ENCODE assay signal across 15 cellular contexts in genomic region chr3:63364909-63365308, GRCh38.
DNase-seq lines count a peak whose midpoint lies in the region; ATAC-seq and TF ChIP-seq lines count a peak whose summit lies in the region.
"Had no signal": no experiment of that assay in that cellular context is flagged by ENCODE, and none has a peak within 500 bp of the region (broad histone marks: within the 10 kb centered on the region; RNA-seq: fewer than 3 reads in every experiment).

No MANE protein-coding gene starts in this region.

- H3K36me3 ChIP-seq in GM23338 (ENCODE audit: insufficient read depth) (no peaks in the 10 kb centered on the region), trophoblast cell (ENCODE audit: control insufficient read depth in 1 of 2, insufficient read depth in 2 of 2, low read length in 2 of 2) (no peaks in the 10 kb centered on the region)
- H3K36me3 ChIP-seq: MG63, right atrium auricular region had no signal

- ATAC-seq in GM23338: peak; percentile 94
- peak; percentile 47; the same call in 2 of the 3 replicates for ATAC-seq in SK-N-SH treated with all-trans-retinoic acid at 6 μM for 48 hours
- ATAC-seq: activated naive CD4-positive, alpha-beta T cell treated with anti-CD3 and anti-CD28 coated beads, Interleukin-2, amount 50 U/mL, for 72 hours; left lobe of liver had no signal

- H2AFZ ChIP-seq in GM23338: no peak overlapping the region
- H2AFZ ChIP-seq in trophoblast cell (ENCODE audit: insufficient read depth, low read length, poor library complexity): no peak overlapping the region

- H3K36me3 Mint-ChIP-seq in GM23338 (ENCODE audit: low read depth): no peaks in the 10 kb centered on the region
- H3K36me3 Mint-ChIP-seq in activated CD4-positive, alpha-beta memory T cell treated with anti-CD3 and anti-CD28 coated beads, Interleukin-2, amount 10 ng/mL, durations not matched to agents 7 days and 5 days (ENCODE audit: low read depth): no peaks in the 10 kb centered on the region
- H3K36me3 Mint-ChIP-seq: activated naive CD4-positive, alpha-beta T cell treated with anti-CD3 and anti-CD28 coated beads, Interleukin-2, amount 50 U/mL, for 72 hours; CD4-positive, alpha-beta memory T cell had no signal

- H3K9me3 ChIP-seq in trophoblast cell (ENCODE audit: insufficient read depth, low read depth, low read length): no peaks in the 10 kb centered on the region
- H3K9me3 ChIP-seq: MG63, right atrium auricular region had no signal

- POLR2A ChIA-PET in activated CD4-positive, alpha-beta memory T cell treated with anti-CD3 and anti-CD28 coated beads, Interleukin-2, amount 10 ng/mL, durations not matched to agents 7 days and 5 days (lab: Charles Lee): no interaction called here

- H2BK120ac ChIP-seq in trophoblast cell (ENCODE audit: insufficient read depth, low read length, poor library complexity): no peak overlapping the region

- H3K4ac ChIP-seq in trophoblast cell (ENCODE audit: low read depth, low read length): no peak overlapping the region

- H3K27me3 Mint-ChIP-seq in GM23338 (ENCODE audit: insufficient read depth, low read depth, poor library complexity): no peaks in the 10 kb centered on the region
- no peaks in the 10 kb centered on the region for H3K27me3 Mint-ChIP-seq in activated CD4-positive, alpha-beta memory T cell treated with anti-CD3 and anti-CD28 coated beads, Interleukin-2, amount 10 ng/mL, durations not matched to agents 7 days and 5 days

- H3K14ac ChIP-seq in trophoblast cell (ENCODE audit: low read length): no peak overlapping the region

- H3K9me3 Mint-ChIP-seq in GM23338: no peaks in the 10 kb centered on the region
- no peaks in the 10 kb centered on the region for H3K9me3 Mint-ChIP-seq in activated CD4-positive, alpha-beta memory T cell treated with anti-CD3 and anti-CD28 coated beads, Interleukin-2, amount 10 ng/mL, durations not matched to agents 7 days and 5 days

- H3K27ac ChIP-seq in GM23338 (ENCODE audit: low read depth) (no peak overlapping the region), trophoblast cell (ENCODE audit: low read depth, low read length) (no peak overlapping the region)
- H3K27ac ChIP-seq: right atrium auricular region had no signal

- H3K4me2 ChIP-seq in GM23338 (no peak overlapping the region), trophoblast cell (ENCODE audit: low read length) (no peak overlapping the region)

- no peaks in the 10 kb centered on the region for H4K20me1 ChIP-seq in GM23338 (replicated peaks; ENCODE audit: insufficient read depth)

- H3K4me3 Mint-ChIP-seq in GM23338: no peak overlapping the region
- no peak overlapping the region for H3K4me3 Mint-ChIP-seq in activated CD4-positive, alpha-beta memory T cell treated with anti-CD3 and anti-CD28 coated beads, Interleukin-2, amount 10 ng/mL, durations not matched to agents 7 days and 5 days
- H3K4me3 Mint-ChIP-seq: CD4-positive, alpha-beta memory T cell had no signal

- H3K9me2 ChIP-seq in GM23338 (ENCODE audit: insufficient read depth): no peaks in the 10 kb centered on the region

- H3K9ac ChIP-seq in trophoblast cell (ENCODE audit: low read length): no peak overlapping the region

- peak; percentile 14 for TF ChIP-seq CTCF in AG09309 (IDR thresholded peaks at IDR 0.05; ENCODE audit: control insufficient read depth, insufficient read depth, low read depth, low read length, missing control alignments)
- peak; percentile 78 to 82 for TF ChIP-seq CTCF in GM23338 (conservative IDR thresholded peaks at IDR 0.05; ENCODE audit: low read depth in 2 of 2)

- no peak for DNase-seq in AG09309 (ENCODE audit: low read depth)
- peak; percentile 74 for DNase-seq in GM23338 (ENCODE audit: low spot score)
- peak; percentile 41 for DNase-seq in iPS-NIHi7 (ENCODE audit: extremely low spot score)
- no peak for DNase-seq in GM03348 (ENCODE audit: low spot score)
- no peak for DNase-seq in OCI-M1 (lab: John Stamatoyannopoulos, UW)
- DNase-seq in activated CD4-positive, alpha-beta memory T cell treated with anti-CD3 and anti-CD28 coated beads, Interleukin-2, amount 10 ng/mL, durations not matched to agents 7 days and 5 days: no peak
- DNase-seq in trophoblast cell: no peak
- DNase-seq: activated CD4-positive, alpha-beta T cell treated with anti-CD3 and anti-CD28 coated beads, Interleukin-2, amount 50 U/mL, for 1 hour; CD4-positive, alpha-beta memory T cell; MG63; stimulated activated CD8-positive, alpha-beta memory T cell treated with anti-CD3 and anti-CD28 coated beads, Interleukin-4, amount 100 ng/mL, for 48 hours had no signal

- H3K4me1 Mint-ChIP-seq in GM23338: peaks cover 7% of the 10 kb centered on the region; the same call in 2 of the 3 replicates
- no peaks in the 10 kb centered on the region for H3K4me1 Mint-ChIP-seq in activated CD4-positive, alpha-beta memory T cell treated with anti-CD3 and anti-CD28 coated beads, Interleukin-2, amount 10 ng/mL, durations not matched to agents 7 days and 5 days
- H3K4me1 Mint-ChIP-seq: CD4-positive, alpha-beta memory T cell had no signal

- H4K12ac ChIP-seq in trophoblast cell (ENCODE audit: low read depth, low read length): no peak overlapping the region

- no CpG with 5 or more reads among the region's 2 CpGs for WGBS in trophoblast cell (ENCODE audit: extremely low coverage, insufficient coverage, insufficient read length)

- no peak overlapping the region for H4K91ac ChIP-seq in trophoblast cell (ENCODE audit: low read depth, low read length)

- H3F3A ChIP-seq in GM23338 (replicated peaks; ENCODE audit: low read depth): no peaks in the 10 kb centered on the region

- H3K79me2 ChIP-seq in GM23338 (replicated peaks; ENCODE audit: insufficient read depth) (no peaks in the 10 kb centered on the region), trophoblast cell (ENCODE audit: control insufficient read depth, insufficient read depth, low read length, poor library complexity) (no peaks in the 10 kb centered on the region)

- H2BK5ac ChIP-seq in trophoblast cell (ENCODE audit: low read depth, low read length, poor library complexity): no peak overlapping the region

- H3K18ac ChIP-seq in trophoblast cell (ENCODE audit: low read length): no peak overlapping the region

- no peaks in the 10 kb centered on the region for H3K79me1 ChIP-seq in trophoblast cell (ENCODE audit: low read length)

- no peak overlapping the region for H3K23ac ChIP-seq in trophoblast cell (ENCODE audit: low read length)

- no peaks in the 10 kb centered on the region for H3K4me1 ChIP-seq in GM23338 (ENCODE audit: insufficient read depth)
- H3K4me1 ChIP-seq in trophoblast cell (ENCODE audit: control insufficient read depth in 1 of 2, insufficient read depth in 2 of 2, low read length in 2 of 2): no peaks in the 10 kb centered on the region
- H3K4me1 ChIP-seq: right atrium auricular region had no signal

- H3K27ac Mint-ChIP-seq in GM23338: no peak overlapping the region
- H3K27ac Mint-ChIP-seq in activated CD4-positive, alpha-beta memory T cell treated with anti-CD3 and anti-CD28 coated beads, Interleukin-2, amount 10 ng/mL, durations not matched to agents 7 days and 5 days: no peak overlapping the region
- H3K27ac Mint-ChIP-seq: activated naive CD4-positive, alpha-beta T cell treated with anti-CD3 and anti-CD28 coated beads, Interleukin-2, amount 50 U/mL, for 72 hours had no signal

- H3K27me3 ChIP-seq in GM23338 (ENCODE audit: insufficient read depth) (no peaks in the 10 kb centered on the region), trophoblast cell (ENCODE audit: insufficient read depth, low read length) (no peaks in the 10 kb centered on the region)
- H3K27me3 ChIP-seq: MG63, right atrium auricular region had no signal

- H4K8ac ChIP-seq in trophoblast cell (ENCODE audit: low read depth, low read length): no peak overlapping the region

- H3K4me3 ChIP-seq in AG09309 (ENCODE audit: control insufficient read depth, low read depth, low read length) (no peak overlapping the region), GM23338 (no peak overlapping the region), trophoblast cell (ENCODE audit: low read depth, low read length) (no peak overlapping the region)
- H3K4me3 ChIP-seq: MG63, right atrium auricular region had no signal

- H2BK12ac ChIP-seq in trophoblast cell (ENCODE audit: low read length): no peak overlapping the region

- CTCF ChIA-PET in activated CD4-positive, alpha-beta memory T cell treated with anti-CD3 and anti-CD28 coated beads, Interleukin-2, amount 10 ng/mL, durations not matched to agents 7 days and 5 days (lab: Charles Lee): no interaction called here

- H2AK5ac ChIP-seq in trophoblast cell (ENCODE audit: low read length): no peak overlapping the region

TF ChIP-seq in SK-N-SH treated with all-trans-retinoic acid at 6 μM for 48 hours, 23 proteins besides CTCF, POLR2A, EP300 and RAD21:
- TF ChIP-seq SNAI2 (CRISPR knock-in tag; IDR thresholded peaks at IDR 0.05): no peak
- TF ChIP-seq TCF4 (CRISPR knock-in tag; IDR thresholded peaks at IDR 0.05; ENCODE audit: borderline replicate concordance): no peak
- TF ChIP-seq RARB (CRISPR knock-in tag; IDR thresholded peaks at IDR 0.05): no peak
- TF ChIP-seq GLIS3 (CRISPR knock-in tag; IDR thresholded peaks at IDR 0.05): no peak
- no peak for TF ChIP-seq CREB5 (CRISPR knock-in tag; IDR thresholded peaks at IDR 0.05; ENCODE audit: low read depth)
- TF ChIP-seq, protein P1, sequence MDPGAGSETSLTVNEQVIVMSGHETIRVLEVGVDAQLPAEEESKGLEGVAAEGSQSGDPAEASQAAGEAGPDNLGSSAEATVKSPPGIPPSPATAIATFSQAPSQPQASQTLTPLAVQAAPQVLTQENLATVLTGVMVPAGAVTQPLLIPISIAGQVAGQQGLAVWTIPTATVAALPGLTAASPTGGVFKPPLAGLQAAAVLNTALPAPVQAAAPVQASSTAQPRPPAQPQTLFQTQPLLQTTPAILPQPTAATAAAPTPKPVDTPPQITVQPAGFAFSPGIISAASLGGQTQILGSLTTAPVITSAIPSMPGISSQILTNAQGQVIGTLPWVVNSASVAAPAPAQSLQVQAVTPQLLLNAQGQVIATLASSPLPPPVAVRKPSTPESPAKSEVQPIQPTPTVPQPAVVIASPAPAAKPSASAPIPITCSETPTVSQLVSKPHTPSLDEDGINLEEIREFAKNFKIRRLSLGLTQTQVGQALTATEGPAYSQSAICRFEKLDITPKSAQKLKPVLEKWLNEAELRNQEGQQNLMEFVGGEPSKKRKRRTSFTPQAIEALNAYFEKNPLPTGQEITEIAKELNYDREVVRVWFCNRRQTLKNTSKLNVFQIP (CRISPR knock-in tag; IDR thresholded peaks at IDR 0.05; ENCODE audit: borderline replicate concordance, low read depth): no peak

Comparison
In these comparisons a context has a peak if more than half of its experiments do, and no peak if none do; other contexts are left out.
1. DNase-seq: peak in GM23338 (single experiment) and iPS-NIHi7 (single experiment); none in AG09309 (single experiment), GM03348 (single experiment), OCI-M1 (single experiment), activated CD4-positive, alpha-beta memory T cell treated with anti-CD3 and anti-CD28 coated beads, Interleukin-2, amount 10 ng/mL, durations not matched to agents 7 days and 5 days (single experiment) and trophoblast cell (0 of 2).